Comparison of ENCODE assay signal across 11 cellular contexts in the genomic region with DNA sequence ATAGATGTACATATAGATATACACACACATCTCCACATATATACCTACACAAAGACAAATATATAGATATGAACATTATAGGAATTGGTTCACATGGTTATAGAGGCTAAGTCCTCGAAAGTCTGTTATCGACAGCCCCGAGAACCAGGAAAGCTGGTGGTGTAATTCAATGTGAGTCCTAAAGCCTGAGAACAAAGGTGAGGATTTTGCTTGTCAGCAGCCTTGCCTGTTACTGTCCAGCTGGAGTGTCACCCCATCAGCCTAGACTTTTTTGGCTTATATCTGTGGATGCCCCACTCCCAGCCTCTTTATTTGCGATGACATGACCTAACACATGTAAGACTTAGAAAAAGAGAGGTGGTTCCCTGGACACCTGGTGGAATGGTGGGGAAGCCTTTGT.
DNase-seq lines count a peak whose midpoint lies in the region; ATAC-seq and TF ChIP-seq lines count a peak whose summit lies in the region.
"Had no signal": no experiment of that assay in that cellular context is flagged by ENCODE, and none has a peak within 500 bp of the region (broad histone marks: within the 10 kb centered on the region; RNA-seq: fewer than 3 reads in every experiment).

No MANE protein-coding gene starts in this region.

- H3K4me1 ChIP-seq in DND-41 (ENCODE audit: insufficient read depth, low read length) = peaks cover 3% of the 10 kb centered on the region; the same call in 1 of the 2 replicates

- intact Hi-C loops in Right ventricle myocardium superior (cut with DNase I) (loop anchor here (10.0 kb wide), 2 partner anchors 462 to 532 kb away; no protein-coding TSS in a partner anchor), CD14-positive monocyte (cut with micrococcal nuclease) (no loop called here)

- H2AFZ ChIP-seq in DND-41 (ENCODE audit: low read depth, low read length) = peak overlapping the region; percentile 56; the same call in 1 of the 2 replicates

- H3K4me1 Mint-ChIP-seq in immature natural killer cell = peaks cover 11 to 15% of the 10 kb centered on the region in 2 donors
- peaks cover 8% of the 10 kb centered on the region for H3K4me1 Mint-ChIP-seq in CD14-positive monocyte

- no peaks in the 10 kb centered on the region for H3K36me3 ChIP-seq in DND-41 (ENCODE audit: insufficient read depth, low read length)

- peaks cover 2 to 7% (median 2%) of the 10 kb centered on the region in 3 donors for H3K27me3 Mint-ChIP-seq in immature natural killer cell (ENCODE audit: low read depth in 3 of 3)
- peaks cover 0 to 1% (median 0%) of the 10 kb centered on the region in 3 donors for H3K27me3 Mint-ChIP-seq in CD14-positive monocyte (ENCODE audit: low read depth in 3 of 3)

- peak overlapping the region in 3 of 6 donors; percentile 82 to 94 (median 94) for H3K27ac Mint-ChIP-seq in immature natural killer cell
- no peak overlapping the region for H3K27ac Mint-ChIP-seq in CD14-positive monocyte

- no peaks in the 10 kb centered on the region for H3K9me3 ChIP-seq in DND-41 (ENCODE audit: insufficient read depth, low read length, severe bottlenecking)

- no peak overlapping the region for H3K27ac ChIP-seq in DND-41 (ENCODE audit: low read length)

- no peak overlapping the region for H3K9ac ChIP-seq in DND-41 (ENCODE audit: low read depth, low read length)

- no peaks in the 10 kb centered on the region for H3K27me3 ChIP-seq in DND-41 (ENCODE audit: insufficient read depth, low read length, poor library complexity)

- no peak for DNase-seq in DND-41
- DNase-seq in immature natural killer cell = no peak
- DNase-seq in cerebellar cortex (ENCODE audit: low spot score) = no peak
- DNase-seq in Right ventricle myocardium superior = no peak
- DNase-seq in NCI-H345 treated with DMSO at 0.1 percent for 48 hours (lab: John Stamatoyannopoulos, UW; ENCODE audit: unreplicated experiment) = no peak
- DNase-seq in CD14-positive monocyte (ENCODE audit: low spot score) = no peak
- DNase-seq: cerebellar nuclear complex, DMS79 treated with DMSO at 0.1 percent for 48 hours, NCI-H1105 treated with DMSO at 0.1 percent for 48 hours had no signal

- H3K4me2 ChIP-seq in DND-41 (ENCODE audit: insufficient read depth, low read length) = peak overlapping the region; percentile 56; the same call in 1 of the 2 replicates

- TF ChIP-seq CTCF in DND-41 (IDR thresholded peaks at IDR 0.05; ENCODE audit: borderline replicate concordance, extremely low read depth, low read length, poor library complexity, severe bottlenecking) = no peak
- no peak for TF ChIP-seq CTCF in CD14-positive monocyte (IDR thresholded peaks at IDR 0.05)

- no peak for ATAC-seq in DND-41 (ENCODE audit: insufficient read depth, low read depth)
- ATAC-seq in GM19467 (IDR thresholded peaks at IDR 0.05; ENCODE audit: unreplicated experiment) = peak; percentile 19
- peak; percentile 15 for ATAC-seq in HG03520 (IDR thresholded peaks at IDR 0.05; ENCODE audit: unreplicated experiment)
- no peak for ATAC-seq in Right ventricle myocardium superior (ENCODE audit: poor library complexity)

- H3K9me3 Mint-ChIP-seq in immature natural killer cell (no peaks in the 10 kb centered on the region), CD14-positive monocyte (no peaks in the 10 kb centered on the region)

- no peaks in the 10 kb centered on the region for H3K79me2 ChIP-seq in DND-41 (ENCODE audit: insufficient read depth, low read length)

- no peaks in the 10 kb centered on the region for H4K20me1 ChIP-seq in DND-41 (ENCODE audit: insufficient read depth, low read length)

- no peaks in the 10 kb centered on the region for H3K36me3 Mint-ChIP-seq in immature natural killer cell
- H3K36me3 Mint-ChIP-seq in CD14-positive monocyte = no peaks in the 10 kb centered on the region

- H3K4me3 Mint-ChIP-seq in immature natural killer cell (peak overlapping the region; percentile 64 to 95 (median 85)), CD14-positive monocyte (peak overlapping the region in 1 of 2 donors; percentile 67)

- no peak overlapping the region for H3K4me3 ChIP-seq in DND-41 (ENCODE audit: low read depth in 1 of 2, low read length in 2 of 2)

Comparison
In these comparisons a context has a peak if more than half of its experiments do, and no peak if none do; other contexts are left out.
1. ATAC-seq: peak in GM19467 (single experiment) and HG03520 (single experiment); none in DND-41 (single experiment) and Right ventricle myocardium superior (single experiment).